10 cellular contexts compared by ENCODE assay signal in genomic region chr11:73252577-73253191, GRCh38. TPM values are rescaled to one million over a fixed set of nuclear protein-coding genes. Genes with fewer than 3 reads are reported as not detected.
A peak's percentile ranks its signal among the peaks of the same experiment; 100 is the strongest.
DNase-seq lines count a peak whose midpoint lies in the region; TF ChIP-seq lines count a peak whose summit lies in the region.
"Had no signal": no experiment of that assay in that cellular context is flagged by ENCODE, and none has a peak within 500 bp of the region (broad histone marks: within the 10 kb centered on the region; RNA-seq: fewer than 3 reads in every experiment).

No MANE protein-coding gene starts in this region.

- peak; percentile 16 for TF ChIP-seq CTCF in HL-60 (IDR thresholded peaks at IDR 0.05; ENCODE audit: insufficient read depth, low read length)
- peak; percentile 1 for TF ChIP-seq CTCF in kidney epithelial cell (IDR thresholded peaks at IDR 0.05; ENCODE audit: insufficient read depth, low read length, poor library complexity, severe bottlenecking)
- no peak for TF ChIP-seq CTCF in osteocyte (IDR thresholded peaks at IDR 0.05)

- DNase-seq in NCI-H1105 treated with DMSO at 0.1 percent for 48 hours (lab: John Stamatoyannopoulos, UW) (peak; percentile 10), NCI-H1105 (lab: John Stamatoyannopoulos, UW) (no peak), HL-60 (ENCODE audit: low read depth in 1 of 2, low spot score in 1 of 2) (peak in 1 of 2 experiments; percentile 49), RKO (ENCODE audit: low spot score) (peak; percentile 49), kidney epithelial cell (ENCODE audit: low read depth) (no peak), osteocyte (ENCODE audit: extremely low spot score, unreplicated experiment) (no peak), middle frontal gyrus (ENCODE audit: extremely low spot score, low spot score) (no peak), medulla oblongata (ENCODE audit: extremely low spot score) (no peak)

- H3K36me3 ChIP-seq in kidney epithelial cell (ENCODE audit: control insufficient read depth, insufficient read depth, low read length), result no peaks in the 10 kb centered on the region

- H3K4me1 Mint-ChIP-seq in osteocyte (ENCODE audit: unreplicated experiment), result peaks cover 6% of the 10 kb centered on the region

- H3K27me3 ChIP-seq in HL-60 (ENCODE audit: insufficient read depth, poor library complexity, severe bottlenecking) (no peaks in the 10 kb centered on the region), kidney epithelial cell (ENCODE audit: control insufficient read depth, insufficient read depth, low read length) (no peaks in the 10 kb centered on the region)

- no peak overlapping the region for H3K27ac ChIP-seq in HL-60 (replicated peaks)
- H3K27ac ChIP-seq: epithelial cell of prostate had no signal

- no peak overlapping the region for H3K27ac Mint-ChIP-seq in osteocyte (ENCODE audit: unreplicated experiment)

- no peak overlapping the region for H3K4me3 Mint-ChIP-seq in osteocyte (ENCODE audit: unreplicated experiment)

- H3K27me3 Mint-ChIP-seq in osteocyte (ENCODE audit: unreplicated experiment), result no peaks in the 10 kb centered on the region

- no peaks in the 10 kb centered on the region for H3K9me3 Mint-ChIP-seq in osteocyte (ENCODE audit: unreplicated experiment)

- no peaks in the 10 kb centered on the region for H3K36me3 Mint-ChIP-seq in osteocyte (ENCODE audit: unreplicated experiment)

- no peak overlapping the region for H3K4me3 ChIP-seq in HL-60 (replicated peaks; ENCODE audit: insufficient read depth, low read length)
- no peak overlapping the region for H3K4me3 ChIP-seq in kidney epithelial cell (ENCODE audit: low read depth, low read length)

RNA-seq across cellular contexts. Expression of gene P2RY6, which starts 19.5 kb away (rescaled TPM):
- 4.5 and 6.1 TPM in 2 replicates for total RNA-seq in kidney epithelial cell
- not detected in 2 replicates for total RNA-seq in osteocyte

RNA-seq across cellular contexts. Expression of gene P2RY2, which starts 34.6 kb away (rescaled TPM):
- total RNA-seq in kidney epithelial cell, result 4.2 and 4.5 TPM in 2 replicates
- not detected in 2 replicates for total RNA-seq in osteocyte
- total RNA-seq: LHCN-M2 had no signal

RNA-seq across cellular contexts. Expression of gene ARHGEF17, which starts 55.4 kb away (rescaled TPM):
- 25.5 and 31.1 TPM in 2 replicates for total RNA-seq in kidney epithelial cell
- 104 and 105 TPM in 2 replicates for total RNA-seq in osteocyte

Comparison
In these comparisons a context has a peak if more than half of its experiments do, and no peak if none do; other contexts are left out.
1. DNase-seq: peak in NCI-H1105 treated with DMSO at 0.1 percent for 48 hours (single experiment) and RKO (single experiment); none in NCI-H1105 (single experiment), kidney epithelial cell (single experiment), osteocyte (single experiment), middle frontal gyrus (single experiment) and medulla oblongata (single experiment).